Comparison of ENCODE assay signal across 9 cellular contexts in the genomic region with DNA sequence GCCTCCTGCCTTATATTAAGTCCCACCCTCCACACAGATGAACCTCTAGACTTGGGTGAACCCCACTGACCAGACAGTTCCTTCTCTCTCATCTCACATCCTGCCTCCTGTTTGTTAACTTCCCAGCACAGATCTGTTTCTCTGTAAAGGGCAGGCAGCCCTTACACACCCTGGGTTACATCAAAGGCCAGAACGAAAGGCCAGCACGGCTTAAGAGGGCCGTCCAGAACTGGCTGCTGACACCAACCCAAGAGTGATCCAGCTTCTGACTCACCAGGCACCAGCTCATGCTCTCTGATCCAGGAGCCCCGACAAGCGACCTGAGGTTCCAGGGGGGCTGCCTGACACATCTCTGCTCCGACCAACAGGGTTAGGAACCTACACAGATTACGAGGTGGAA.
A peak's percentile ranks its signal among the peaks of the same experiment; 100 is the strongest.
DNase-seq lines count a peak whose midpoint lies in the region; ATAC-seq and TF ChIP-seq lines count a peak whose summit lies in the region.
"Had no signal": no experiment of that assay in that cellular context is flagged by ENCODE, and none has a peak within 500 bp of the region (broad histone marks: within the 10 kb centered on the region; RNA-seq: fewer than 3 reads in every experiment).

No MANE protein-coding gene starts in this region.

- H3K27ac ChIP-seq in RWPE2 (ENCODE audit: poor library complexity, severe bottlenecking): peak overlapping the region; percentile 78
- peak overlapping the region; percentile 99 for H3K27ac ChIP-seq in osteoblast (ENCODE audit: low read depth, low read length)

- H4K20me1 ChIP-seq in osteoblast (ENCODE audit: insufficient read depth, low read length): peaks cover 12% of the 10 kb centered on the region

- ATAC-seq in RWPE2 (ENCODE audit: low read depth) (peak; percentile 13; the same call in 2 of the 3 replicates), Right ventricle myocardium inferior (peak; percentile 95), GM18498 (IDR thresholded peaks at IDR 0.05; ENCODE audit: unreplicated experiment) (no peak), HG03039 (IDR thresholded peaks at IDR 0.05; ENCODE audit: unreplicated experiment) (no peak)

- peaks cover 31% of the 10 kb centered on the region for H3K4me1 ChIP-seq in RWPE2 (ENCODE audit: insufficient read depth, poor library complexity, severe bottlenecking)
- peaks cover 20% of the 10 kb centered on the region for H3K4me1 ChIP-seq in osteoblast (ENCODE audit: insufficient read depth, low read length)

- intact Hi-C loops in Right ventricle myocardium inferior (cut with DNase I): no loop called here

- no peaks in the 10 kb centered on the region for H3K79me2 ChIP-seq in osteoblast (ENCODE audit: insufficient read depth, low read length)

- H3K9me3 ChIP-seq in RWPE2 (ENCODE audit: severe bottlenecking) (no peaks in the 10 kb centered on the region), osteoblast (ENCODE audit: low read depth, low read length) (no peaks in the 10 kb centered on the region)

- peak overlapping the region; percentile 85 for H3K4me2 ChIP-seq in osteoblast (ENCODE audit: insufficient read depth, low read length)

- peaks cover 12% of the 10 kb centered on the region for H3K36me3 ChIP-seq in RWPE2 (ENCODE audit: low read depth)
- no peaks in the 10 kb centered on the region for H3K36me3 ChIP-seq in osteoblast (ENCODE audit: insufficient read depth, low read length)

- H2AFZ ChIP-seq in osteoblast (ENCODE audit: low read length): peak overlapping the region; percentile 27

- H3K27me3 ChIP-seq in RWPE2 (ENCODE audit: insufficient read depth, poor library complexity, severe bottlenecking) (no peaks in the 10 kb centered on the region), osteoblast (ENCODE audit: insufficient read depth, low read length) (no peaks in the 10 kb centered on the region)

- DNase-seq in A172 (ENCODE audit: low spot score) (peak; percentile 14), RWPE2 (ENCODE audit: low spot score) (no peak), Right ventricle myocardium inferior (ENCODE audit: missing footprints) (no peak), osteoblast (ENCODE audit: insufficient read length, low spot score, missing footprints) (peak; percentile 96), KG1 (lab: John Stamatoyannopoulos, UW) (no peak), amniotic stem cell (lab: John Stamatoyannopoulos, UW) (no peak)
- DNase-seq: NCI-H446 treated with DMSO at 0.1 percent for 48 hours had no signal

- TF ChIP-seq CTCF in RWPE2 (IDR thresholded peaks at IDR 0.05; ENCODE audit: poor library complexity, severe bottlenecking) (no peak), osteoblast (IDR thresholded peaks at IDR 0.05; ENCODE audit: extremely low read depth, low read depth, low read length) (no peak)

- H3K4me3 ChIP-seq in RWPE2 (ENCODE audit: severe bottlenecking): no peak overlapping the region
- peak overlapping the region; percentile 55 for H3K4me3 ChIP-seq in osteoblast (ENCODE audit: insufficient read depth, low read length)

Comparison
In these comparisons a context has a peak if more than half of its experiments do, and no peak if none do; other contexts are left out.
1. DNase-seq: peak in A172 (single experiment) and osteoblast (single experiment); none in RWPE2 (single experiment), Right ventricle myocardium inferior (single experiment), KG1 (single experiment) and amniotic stem cell (single experiment).
2. ATAC-seq: peak in RWPE2 (single experiment) and Right ventricle myocardium inferior (single experiment); none in GM18498 (single experiment) and HG03039 (single experiment).